Comparison of ENCODE assay signal across 8 cellular contexts in the genomic region with DNA sequence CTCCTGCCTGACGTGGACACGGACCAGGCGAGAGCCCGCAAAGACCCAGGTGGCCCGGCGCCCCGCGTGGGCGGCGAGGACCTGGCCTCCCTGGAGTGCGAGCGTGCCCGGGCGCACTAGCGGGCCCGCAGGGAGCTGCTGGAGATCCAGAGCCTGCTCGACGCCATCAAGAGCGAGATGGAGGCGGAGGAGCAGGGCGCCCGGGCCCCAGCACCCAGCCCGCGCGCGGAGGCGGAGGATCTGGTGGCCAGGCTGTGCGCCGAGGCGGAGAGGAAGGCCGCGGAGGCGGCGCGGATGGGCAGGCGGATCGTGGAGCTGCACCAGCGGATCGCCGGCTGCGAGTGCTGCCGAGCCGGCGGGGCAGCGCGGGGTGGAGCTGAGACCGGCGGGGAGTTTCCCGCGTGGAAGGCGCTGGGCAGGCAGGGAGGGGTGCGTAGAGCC. TPM values are rescaled to one million over a fixed set of nuclear protein-coding genes. Genes with fewer than 3 reads are reported as not detected.
DNase-seq lines count a peak whose midpoint lies in the region; TF ChIP-seq lines count a peak whose summit lies in the region.

No MANE protein-coding gene starts in this region.

- WGBS in adrenal gland, 4 donors: 6 to 32% (median 9%) methylated on average over 29 to 52 of the region's 52 CpGs

- no peak for TF ChIP-seq CTCF in Peyer's patch (IDR thresholded peaks at IDR 0.05)
- no peak for TF ChIP-seq CTCF in adrenal gland (IDR thresholded peaks at IDR 0.05)

- H3K27ac ChIP-seq in Peyer's patch (peak overlapping the region in 2 of 4 donors; percentile 23 to 57), adrenal gland (peak overlapping the region in 4 of 5 donors; percentile 27 to 73 (median 34))

- no peak for TF ChIP-seq POLR2A in Peyer's patch (IDR thresholded peaks at IDR 0.05)
- TF ChIP-seq POLR2A in adrenal gland (IDR thresholded peaks at IDR 0.05): no peak

- no peaks in the 10 kb centered on the region for H3K27me3 ChIP-seq in Peyer's patch
- H3K27me3 ChIP-seq in adrenal gland: no peaks in the 10 kb centered on the region
- H3K27me3 ChIP-seq in iPS-15b (ENCODE audit: control insufficient read depth, insufficient read depth, low read length): peaks cover 44% of the 10 kb centered on the region

- H3K9me3 ChIP-seq in Peyer's patch (no peaks in the 10 kb centered on the region), adrenal gland (replicated peaks in 1 of 3) (no peaks in the 10 kb centered on the region), iPS-15b (ENCODE audit: control insufficient read depth, insufficient read depth, low read length) (no peaks in the 10 kb centered on the region)

- no peaks in the 10 kb centered on the region for H3K36me3 ChIP-seq in Peyer's patch
- H3K36me3 ChIP-seq in adrenal gland (replicated peaks in 1 of 2): no peaks in the 10 kb centered on the region
- H3K36me3 ChIP-seq in iPS-15b (ENCODE audit: control insufficient read depth, insufficient read depth, low read length): no peaks in the 10 kb centered on the region

- H3K4me1 ChIP-seq in Peyer's patch: peaks cover 0 to 3% (median 0%) of the 10 kb centered on the region in 4 donors
- H3K4me1 ChIP-seq in adrenal gland (replicated peaks in 1 of 2): peaks cover 1 to 9% of the 10 kb centered on the region in 2 donors
- H3K4me1 ChIP-seq in iPS-15b (ENCODE audit: control insufficient read depth, insufficient read depth, low read length): no peaks in the 10 kb centered on the region

- H3K4me3 ChIP-seq in Peyer's patch (peak overlapping the region; percentile 31 to 47 (median 38)), adrenal gland (peak overlapping the region in 2 of 4 donors; percentile 13 to 48), iPS-15b (ENCODE audit: low read depth, low read length) (peak overlapping the region; percentile 22)

- H3K9ac ChIP-seq in iPS-15b (ENCODE audit: low read depth, low read length): no peak overlapping the region

- intact Hi-C loops in adrenal gland (cut with DNase I): no loop called here

- DNase-seq in Peyer's patch (peak in 1 of 3 donors; percentile 52), adrenal gland (peak in 6 of 7 donors; percentile 37 to 66 (median 46)), NCI-H2029 (lab: John Stamatoyannopoulos, UW) (no peak), middle frontal gyrus (ENCODE audit: extremely low spot score, low spot score) (no peak), SHP77 (lab: John Stamatoyannopoulos, UW) (no peak), foreskin melanocyte (no peak)
- DNase-seq in stimulated activated CD4-positive, alpha-beta T cell treated with anti-CD3 and anti-CD28 coated beads, Interleukin-15, amount 100 ng/mL, for 24 hours: peak; percentile 65

RNA-seq across cellular contexts. Expression of a gene that starts 18.2 kb away (rescaled TPM):
- total RNA-seq in Peyer's patch: 100 to 1,000 TPM; 116 to 338 (median 155) TPM
- 100 to 1,000 TPM; 287 to 501 (median 363) TPM for total RNA-seq in adrenal gland
- 100 to 1,000 TPM; 191 to 618 (median 218) TPM for polyA plus RNA-seq in adrenal gland

RNA-seq across cellular contexts. Expression of a gene that starts 35.0 kb away (rescaled TPM):
- 1 to 10 TPM in 2 of 4 donors, not detected in 2; 1.5 to 3.3 TPM for total RNA-seq in Peyer's patch
- 1 to 10 TPM in 1 of 8 donors, under 1 TPM in 3, not detected in 4; 0.42 to 1.0 (median 0.76) TPM for total RNA-seq in adrenal gland
- polyA plus RNA-seq in adrenal gland: 1 to 10 TPM in 1 of 3 donors, under 1 TPM in 1, not detected in 1; 0.84 to 1.0 TPM

RNA-seq across cellular contexts. Expression of a gene that starts 51.0 kb away (rescaled TPM):
- total RNA-seq in Peyer's patch (10 to 100 TPM; 34.9 to 61.1 (median 37.4) TPM), adrenal gland (10 to 100 TPM; 53.8 to 90.5 (median 60.9) TPM)
- polyA plus RNA-seq in adrenal gland: 10 to 100 TPM; 53.0 to 98.5 (median 74.4) TPM

RNA-seq across cellular contexts. Expression of a gene that starts 57.3 kb away (rescaled TPM):
- total RNA-seq in Peyer's patch (10 to 100 TPM; 20.0 to 20.6 (median 20.2) TPM), adrenal gland (10 to 100 TPM; 16.8 to 31.7 (median 20.9) TPM)
- 10 to 100 TPM in 1 of 3 donors, 1 to 10 TPM in 2; 6.5 to 10.8 (median 8.9) TPM for polyA plus RNA-seq in adrenal gland

Comparison
In these comparisons a context has a peak if more than half of its experiments do, and no peak if none do; other contexts are left out.
1. DNase-seq: peak in adrenal gland (6 of 7) and stimulated activated CD4-positive, alpha-beta T cell treated with anti-CD3 and anti-CD28 coated beads, Interleukin-15, amount 100 ng/mL, for 24 hours (single experiment); none in NCI-H2029 (single experiment), middle frontal gyrus (single experiment), SHP77 (0 of 2) and foreskin melanocyte (single experiment).